ENCODE assay signal across 6 cellular contexts in the genomic region with DNA sequence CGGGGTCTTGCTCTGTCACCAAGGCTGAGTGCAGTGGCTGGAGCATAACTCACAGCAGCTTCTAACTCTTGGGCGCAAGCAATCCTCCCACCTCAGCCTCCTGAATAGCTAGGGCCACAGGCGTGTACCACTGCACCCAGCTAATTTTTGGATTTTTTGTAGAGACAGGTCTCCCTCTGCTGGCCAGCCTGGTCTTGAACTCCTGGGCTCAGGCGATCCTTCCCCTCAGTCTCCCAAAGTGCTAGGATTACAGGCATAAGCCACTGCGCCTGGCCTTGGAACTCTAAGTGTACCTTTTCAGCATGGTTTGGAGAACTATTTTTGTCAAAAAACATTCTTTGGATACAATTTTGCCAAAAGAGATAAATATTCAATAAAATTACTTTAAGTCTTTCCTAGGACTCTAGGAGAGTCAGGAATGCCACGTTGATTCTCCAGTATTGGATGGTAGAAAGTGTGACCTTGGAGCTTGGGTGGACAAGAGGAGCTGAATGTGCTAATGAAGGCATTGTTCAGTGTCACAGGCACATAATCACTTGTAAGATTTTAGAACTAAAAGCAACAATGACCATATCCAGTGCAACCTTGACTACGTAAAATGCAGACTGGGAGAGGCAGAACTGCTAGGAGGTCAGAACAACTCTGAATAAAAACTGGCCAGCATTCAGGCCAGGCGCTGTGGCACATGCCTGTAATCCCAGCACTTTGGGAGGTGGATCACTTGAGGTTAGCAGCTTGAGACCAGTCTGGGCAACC. TPM values are rescaled to one million over a fixed set of nuclear protein-coding genes. Genes with fewer than 3 reads are reported as not detected.
DNase-seq lines count a peak whose midpoint lies in the region.

No MANE protein-coding gene starts in this region.

- DNase-seq in HK-2 (ENCODE audit: unreplicated experiment) = peak; percentile 26
- peak; percentile 42 for DNase-seq in SK-N-DZ (ENCODE audit: low spot score)
- peak; percentile 74 for DNase-seq in ecto neural progenitor cell (ENCODE audit: low spot score)
- DNase-seq in stimulated activated CD4-positive, alpha-beta T cell treated with anti-CD3 and anti-CD28 coated beads, Interleukin-15, amount 100 ng/mL, for 24 hours = peak; percentile 54
- no peak for DNase-seq in GDM1 (lab: John Stamatoyannopoulos, UW)
- DNase-seq in hepatic stellate cell (ENCODE audit: low spot score) = no peak

RNA-seq across cellular contexts. Expression of a gene that starts 2.8 kb away (rescaled TPM):
- 312 and 347 TPM in 2 replicates for polyA plus RNA-seq in SK-N-DZ (2014; cell fraction: cytosol; rRNA removed)
- 306 and 335 TPM in 2 replicates for polyA plus RNA-seq in SK-N-DZ (2014; cell fraction: nucleus; rRNA removed)

RNA-seq across cellular contexts. Expression of a gene that starts 20.5 kb away (rescaled TPM):
- polyA plus RNA-seq in SK-N-DZ (2014; cell fraction: cytosol; rRNA removed) = 33.7 and 37.8 TPM in 2 replicates
- polyA plus RNA-seq in SK-N-DZ (2014; cell fraction: nucleus; rRNA removed) = 45.4 and 54.2 TPM in 2 replicates

RNA-seq across cellular contexts. Expression of a gene that starts 20.6 kb away (rescaled TPM):
- polyA plus RNA-seq in SK-N-DZ (2014; cell fraction: cytosol; rRNA removed) = 42.8 and 57.2 TPM in 2 replicates
- polyA plus RNA-seq in SK-N-DZ (2014; cell fraction: nucleus; rRNA removed) = 20.8 and 32.6 TPM in 2 replicates

RNA-seq across cellular contexts. Expression of a gene that starts 28.8 kb away (rescaled TPM):
- polyA plus RNA-seq in SK-N-DZ (2014; cell fraction: cytosol; rRNA removed) = 999 and 1,038 TPM in 2 replicates
- 1,535 and 1,833 TPM in 2 replicates for polyA plus RNA-seq in SK-N-DZ (2014; cell fraction: nucleus; rRNA removed)

RNA-seq across cellular contexts. Expression of a gene that starts 29.2 kb away (rescaled TPM):
- polyA plus RNA-seq in SK-N-DZ (2014; cell fraction: cytosol; rRNA removed) = 417 and 444 TPM in 2 replicates
- polyA plus RNA-seq in SK-N-DZ (2014; cell fraction: nucleus; rRNA removed) = 305 and 330 TPM in 2 replicates

Comparison
In these comparisons a context has a peak if more than half of its experiments do, and no peak if none do; other contexts are left out.
1. DNase-seq: peak in HK-2 (single experiment), SK-N-DZ (single experiment), ecto neural progenitor cell (single experiment) and stimulated activated CD4-positive, alpha-beta T cell treated with anti-CD3 and anti-CD28 coated beads, Interleukin-15, amount 100 ng/mL, for 24 hours (single experiment); none in GDM1 (single experiment) and hepatic stellate cell (single experiment).